12 cellular contexts compared by ENCODE assay signal in genomic region chr13:43815204-43815603, GRCh38. TPM values are rescaled to one million over a fixed set of nuclear protein-coding genes. Genes with fewer than 3 reads are reported as not detected.
A peak's percentile ranks its signal among the peaks of the same experiment; 100 is the strongest.
DNase-seq lines count a peak whose midpoint lies in the region; ATAC-seq and TF ChIP-seq lines count a peak whose summit lies in the region.
"Had no signal": no experiment of that assay in that cellular context is flagged by ENCODE, and none has a peak within 500 bp of the region (broad histone marks: within the 10 kb centered on the region; RNA-seq: fewer than 3 reads in every experiment).

No MANE protein-coding gene starts in this region.

- peaks cover 0 to 5% (median 0%) of the 10 kb centered on the region in 5 donors for H3K36me3 Mint-ChIP-seq in naive thymus-derived CD4-positive, alpha-beta T cell
- H3K36me3 Mint-ChIP-seq in stimulated activated naive B cell treated with anti-CD40 and anti-IgM and Interleukin-4, amounts not matched to agents 10 μg/mL and 1 μg/mL and 100 μg/mL, for 72 hours = peaks cover 4 to 5% of the 10 kb centered on the region in 2 donors

- peak; percentile 64 for DNase-seq in AG08395 (ENCODE audit: low spot score)
- DNase-seq in M059J (ENCODE audit: low read depth) = peak; percentile 78
- peak; percentile 72 for DNase-seq in choroid plexus epithelial cell (ENCODE audit: low read depth)
- DNase-seq in lung microvascular endothelial cell (ENCODE audit: low read depth in 2 of 2) = peak; percentile 11 to 57
- DNase-seq in NAMALWA (ENCODE audit: low spot score) = no peak
- no peak for DNase-seq in naive thymus-derived CD4-positive, alpha-beta T cell
- no peak for DNase-seq in stimulated activated naive B cell treated with anti-CD40 and anti-IgM and Interleukin-4, amounts not matched to agents 10 μg/mL and 1 μg/mL and 100 μg/mL, for 72 hours
- DNase-seq: activated CD8-positive, alpha-beta T cell treated with anti-CD3 and anti-CD28 coated beads, Interleukin-2, amount 10 ng/mL, durations not matched to agents 7 days and 5 days; activated naive CD8-positive, alpha-beta T cell treated with anti-CD3 and anti-CD28 coated beads, Interleukin-2, amount 50 U/mL, for 24 hours; C1 segment of cervical spinal cord had no signal

- no peaks in the 10 kb centered on the region for H3K9me3 ChIP-seq in naive thymus-derived CD4-positive, alpha-beta T cell (ENCODE audit: control insufficient read depth in 2 of 3, low read length in 3 of 3)

- no peak for TF ChIP-seq CTCF in choroid plexus epithelial cell (conservative IDR thresholded peaks at IDR 0.05; ENCODE audit: low read depth, low read length)

- H3K27me3 Mint-ChIP-seq in naive thymus-derived CD4-positive, alpha-beta T cell = peaks cover 21 to 46% (median 30%) of the 10 kb centered on the region in 5 donors
- peaks cover 0 to 5% of the 10 kb centered on the region in 2 donors for H3K27me3 Mint-ChIP-seq in stimulated activated naive B cell treated with anti-CD40 and anti-IgM and Interleukin-4, amounts not matched to agents 10 μg/mL and 1 μg/mL and 100 μg/mL, for 72 hours

- H3K4me1 ChIP-seq in naive thymus-derived CD4-positive, alpha-beta T cell (ENCODE audit: control insufficient read depth in 2 of 2, insufficient read depth in 2 of 2, low read length in 2 of 2) = no peaks in the 10 kb centered on the region

- H3K4me3 Mint-ChIP-seq in naive thymus-derived CD4-positive, alpha-beta T cell = no peak overlapping the region
- no peak overlapping the region for H3K4me3 Mint-ChIP-seq in stimulated activated naive B cell treated with anti-CD40 and anti-IgM and Interleukin-4, amounts not matched to agents 10 μg/mL and 1 μg/mL and 100 μg/mL, for 72 hours
- H3K4me3 Mint-ChIP-seq: activated CD8-positive, alpha-beta T cell treated with anti-CD3 and anti-CD28 coated beads, Interleukin-2, amount 10 ng/mL, durations not matched to agents 7 days and 5 days; activated naive CD8-positive, alpha-beta T cell treated with anti-CD3 and anti-CD28 coated beads, Interleukin-2, amount 50 U/mL, for 24 hours had no signal

- CTCF ChIA-PET in naive thymus-derived CD4-positive, alpha-beta T cell (lab: Charles Lee) = no interaction called here

- H3K9me3 Mint-ChIP-seq in naive thymus-derived CD4-positive, alpha-beta T cell = peaks cover 0 to 5% (median 0%) of the 10 kb centered on the region in 11 donors
- peaks cover 5 to 6% of the 10 kb centered on the region in 2 donors for H3K9me3 Mint-ChIP-seq in stimulated activated naive B cell treated with anti-CD40 and anti-IgM and Interleukin-4, amounts not matched to agents 10 μg/mL and 1 μg/mL and 100 μg/mL, for 72 hours

- intact Hi-C loops in naive thymus-derived CD4-positive, alpha-beta T cell (cut with micrococcal nuclease) = no loop called here

- H3K27me3 ChIP-seq in naive thymus-derived CD4-positive, alpha-beta T cell (ENCODE audit: control insufficient read depth in 2 of 2, insufficient read depth in 2 of 2, low read length in 2 of 2) = no peaks in the 10 kb centered on the region

- no peak overlapping the region for H3K4me3 ChIP-seq in choroid plexus epithelial cell (ENCODE audit: low read depth, low read length)
- no peak overlapping the region for H3K4me3 ChIP-seq in naive thymus-derived CD4-positive, alpha-beta T cell (ENCODE audit: low read length)
- H3K4me3 ChIP-seq: lung had no signal

- H3K27ac Mint-ChIP-seq in naive thymus-derived CD4-positive, alpha-beta T cell = no peak overlapping the region
- H3K27ac Mint-ChIP-seq in stimulated activated naive B cell treated with anti-CD40 and anti-IgM and Interleukin-4, amounts not matched to agents 10 μg/mL and 1 μg/mL and 100 μg/mL, for 72 hours = no peak overlapping the region
- H3K27ac Mint-ChIP-seq: activated CD8-positive, alpha-beta T cell treated with anti-CD3 and anti-CD28 coated beads, Interleukin-2, amount 10 ng/mL, durations not matched to agents 7 days and 5 days; activated naive CD8-positive, alpha-beta T cell treated with anti-CD3 and anti-CD28 coated beads, Interleukin-2, amount 50 U/mL, for 24 hours had no signal

- no peaks in the 10 kb centered on the region for H3K4me1 Mint-ChIP-seq in naive thymus-derived CD4-positive, alpha-beta T cell
- no peaks in the 10 kb centered on the region for H3K4me1 Mint-ChIP-seq in stimulated activated naive B cell treated with anti-CD40 and anti-IgM and Interleukin-4, amounts not matched to agents 10 μg/mL and 1 μg/mL and 100 μg/mL, for 72 hours
- H3K4me1 Mint-ChIP-seq: activated naive CD8-positive, alpha-beta T cell treated with anti-CD3 and anti-CD28 coated beads, Interleukin-2, amount 50 U/mL, for 24 hours had no signal

- ATAC-seq in naive thymus-derived CD4-positive, alpha-beta T cell = no peak
- no peak for ATAC-seq in GM19023 (IDR thresholded peaks at IDR 0.05; ENCODE audit: unreplicated experiment)
- ATAC-seq in stimulated activated naive B cell treated with anti-CD40 and anti-IgM and Interleukin-4, amounts not matched to agents 10 μg/mL and 1 μg/mL and 100 μg/mL, for 72 hours (replicated peaks) = no peak
- ATAC-seq: activated CD8-positive, alpha-beta T cell treated with anti-CD3 and anti-CD28 coated beads, Interleukin-2, amount 10 ng/mL, durations not matched to agents 7 days and 5 days; activated naive CD8-positive, alpha-beta T cell treated with anti-CD3 and anti-CD28 coated beads, Interleukin-2, amount 50 U/mL, for 24 hours had no signal

- H3K36me3 ChIP-seq in naive thymus-derived CD4-positive, alpha-beta T cell (ENCODE audit: control insufficient read depth in 2 of 3, insufficient read depth in 3 of 3, low read length in 3 of 3) = no peaks in the 10 kb centered on the region

- POLR2A ChIA-PET in naive thymus-derived CD4-positive, alpha-beta T cell (lab: Charles Lee) = no interaction called here

- no peak overlapping the region for H3K27ac ChIP-seq in naive thymus-derived CD4-positive, alpha-beta T cell (ENCODE audit: low read depth, low read length)

RNA-seq across cellular contexts. Expression of gene ENOX1, which starts 28.4 kb away (rescaled TPM):
- 0.05 and 0.10 TPM in 2 replicates for total RNA-seq in M059J (2014; rRNA removed; shearing (Covaris generic))
- total RNA-seq in lung microvascular endothelial cell = under 0.01 and 1.7 TPM in 2 replicates
- total RNA-seq in naive thymus-derived CD4-positive, alpha-beta T cell = under 1 TPM in 1 of 5 experiments, not detected in 4; 0.17 TPM
- polyA plus RNA-seq in naive thymus-derived CD4-positive, alpha-beta T cell = not detected

Comparison
In these comparisons a context has a peak if more than half of its experiments do, and no peak if none do; other contexts are left out.
1. DNase-seq: peak in AG08395 (single experiment), M059J (single experiment), choroid plexus epithelial cell (single experiment) and lung microvascular endothelial cell (2 of 2); none in NAMALWA (single experiment), naive thymus-derived CD4-positive, alpha-beta T cell (0 of 9) and stimulated activated naive B cell treated with anti-CD40 and anti-IgM and Interleukin-4, amounts not matched to agents 10 μg/mL and 1 μg/mL and 100 μg/mL, for 72 hours (single experiment).